In the genomic region with DNA sequence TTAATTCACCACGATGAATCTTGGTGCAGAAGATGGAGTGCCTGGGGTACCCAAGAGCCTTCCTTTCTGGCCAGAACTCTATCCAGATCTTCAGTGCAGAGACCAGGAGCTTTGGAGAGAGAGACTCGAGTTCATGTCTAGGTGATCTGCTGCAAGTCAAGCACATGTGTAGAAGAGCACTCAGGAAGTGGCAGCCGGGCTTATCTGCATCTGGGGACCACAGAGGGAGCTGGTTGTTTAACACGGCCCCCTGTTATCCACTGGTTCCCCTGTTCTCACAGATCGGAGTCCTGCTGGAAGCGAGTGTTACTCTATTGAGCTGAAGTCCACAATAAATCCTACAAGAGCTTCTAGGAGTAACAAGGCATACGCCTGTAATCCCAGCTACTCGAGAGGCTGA, we compare ENCODE assay signal across 23 cellular contexts.
DNase-seq lines count a peak whose midpoint lies in the region; ATAC-seq and TF ChIP-seq lines count a peak whose summit lies in the region.
"Had no signal": no experiment of that assay in that cellular context is flagged by ENCODE, and none has a peak within 500 bp of the region (broad histone marks: within the 10 kb centered on the region; RNA-seq: fewer than 3 reads in every experiment).

No MANE protein-coding gene starts in this region.

- no peak overlapping the region for H2BK12ac ChIP-seq in neuronal stem cell (ENCODE audit: low read length)

- CTCF ChIA-PET in activated CD4-positive, alpha-beta T cell treated with anti-CD3 and anti-CD28 coated beads, Interleukin-2, amount 10 ng/mL, durations not matched to agents 7 days and 5 days (lab: Charles Lee): interaction anchor here (1.1 to 1.8 kb wide), 2 partner anchors 16 to 53 kb away, joined by 3 to 6 read pairs; no protein-coding TSS in a partner anchor
- CTCF ChIA-PET in CD8-positive, alpha-beta T cell (lab: Charles Lee): interaction anchor here (0.7 to 2.5 kb wide), 4 partner anchors 13 to 172 kb away, joined by 3 to 13 read pairs (median 6); no protein-coding TSS in a partner anchor
- CTCF ChIA-PET in activated CD8-positive, alpha-beta T cell treated with anti-CD3 and anti-CD28 coated beads for 36 hours (lab: Charles Lee): interaction anchor here (0.7 to 9.2 kb wide), 8 partner anchors 7 to 256 kb away, joined by 3 to 50 read pairs (median 4); no protein-coding TSS in a partner anchor

- peak overlapping the region; percentile 79 for H3K18ac ChIP-seq in neuronal stem cell (ENCODE audit: low read length)

- no peak for ATAC-seq in CD8-positive, alpha-beta T cell
- no peak for ATAC-seq in activated CD8-positive, alpha-beta T cell treated with anti-CD3 and anti-CD28 coated beads for 36 hours
- ATAC-seq in GM18907 (IDR thresholded peaks at IDR 0.05; ENCODE audit: unreplicated experiment): no peak
- ATAC-seq in HG03097 (IDR thresholded peaks at IDR 0.05; ENCODE audit: low FRiP score, unreplicated experiment): no peak
- ATAC-seq: activated CD4-positive, alpha-beta T cell treated with anti-CD3 and anti-CD28 coated beads for 36 hours; left lobe of liver; stimulated activated naive B cell treated with anti-CD40 and anti-IgM and Interleukin-4, amounts not matched to agents 10 μg/mL and 1 μg/mL and 100 μg/mL, for 72 hours had no signal

- no peak overlapping the region for H3K4ac ChIP-seq in neuronal stem cell (ENCODE audit: low read length)

- H3K9me3 Mint-ChIP-seq in activated CD4-positive, alpha-beta T cell treated with anti-CD3 and anti-CD28 coated beads, Interleukin-2, amount 10 ng/mL, durations not matched to agents 7 days and 5 days: peaks cover 3% of the 10 kb centered on the region
- H3K9me3 Mint-ChIP-seq in CD8-positive, alpha-beta T cell: no peaks in the 10 kb centered on the region
- H3K9me3 Mint-ChIP-seq in activated CD8-positive, alpha-beta T cell treated with anti-CD3 and anti-CD28 coated beads for 36 hours: peaks cover 3% of the 10 kb centered on the region
- H3K9me3 Mint-ChIP-seq: H9 had no signal

- H3K36me3 Mint-ChIP-seq in activated CD4-positive, alpha-beta T cell treated with anti-CD3 and anti-CD28 coated beads, Interleukin-2, amount 10 ng/mL, durations not matched to agents 7 days and 5 days (ENCODE audit: low read depth): peaks cover 2% of the 10 kb centered on the region
- H3K36me3 Mint-ChIP-seq in CD8-positive, alpha-beta T cell: no peaks in the 10 kb centered on the region
- H3K36me3 Mint-ChIP-seq in activated CD8-positive, alpha-beta T cell treated with anti-CD3 and anti-CD28 coated beads for 36 hours (ENCODE audit: low read depth): peaks cover 2% of the 10 kb centered on the region
- H3K36me3 Mint-ChIP-seq: brain had no signal

- no peak for TF ChIP-seq CTCF in CD8-positive, alpha-beta T cell (IDR thresholded peaks at IDR 0.05)
- no peak for TF ChIP-seq CTCF in activated CD8-positive, alpha-beta T cell treated with anti-CD3 and anti-CD28 coated beads for 36 hours (IDR thresholded peaks at IDR 0.05)

- peak overlapping the region; percentile 40 for H2AK5ac ChIP-seq in neuronal stem cell (ENCODE audit: low read depth, low read length)

- peaks cover 31% of the 10 kb centered on the region for H3K27me3 Mint-ChIP-seq in activated CD4-positive, alpha-beta T cell treated with anti-CD3 and anti-CD28 coated beads, Interleukin-2, amount 10 ng/mL, durations not matched to agents 7 days and 5 days
- H3K27me3 Mint-ChIP-seq in CD8-positive, alpha-beta T cell (ENCODE audit: low read depth): no peaks in the 10 kb centered on the region
- H3K27me3 Mint-ChIP-seq in activated CD8-positive, alpha-beta T cell treated with anti-CD3 and anti-CD28 coated beads for 36 hours: peaks cover 14% of the 10 kb centered on the region

- intact Hi-C loops in CD8-positive, alpha-beta T cell (cut with DNase I, micrococcal nuclease): no loop called here
- intact Hi-C loops in activated CD8-positive, alpha-beta T cell treated with anti-CD3 and anti-CD28 coated beads for 36 hours (cut with micrococcal nuclease): no loop called here

- peaks cover 53% of the 10 kb centered on the region for H3K4me1 Mint-ChIP-seq in activated CD4-positive, alpha-beta T cell treated with anti-CD3 and anti-CD28 coated beads, Interleukin-2, amount 10 ng/mL, durations not matched to agents 7 days and 5 days
- H3K4me1 Mint-ChIP-seq in CD8-positive, alpha-beta T cell (ENCODE audit: low read depth): peaks cover 50% of the 10 kb centered on the region
- peaks cover 71% of the 10 kb centered on the region for H3K4me1 Mint-ChIP-seq in activated CD8-positive, alpha-beta T cell treated with anti-CD3 and anti-CD28 coated beads for 36 hours (ENCODE audit: low read depth)

- H2BK120ac ChIP-seq in neuronal stem cell (ENCODE audit: low read depth, low read length): no peak overlapping the region

- no peak overlapping the region for H3K27ac ChIP-seq in CD8-positive, alpha-beta T cell (ENCODE audit: low read depth, low read length)
- peak overlapping the region; percentile 70 for H3K27ac ChIP-seq in neuronal stem cell (replicated peaks; ENCODE audit: low read length)
- H3K27ac ChIP-seq: uterus had no signal

- no CpG with 5 or more reads among the region's 8 CpGs for WGBS in neuronal stem cell (ENCODE audit: extremely low coverage in 2 of 2, insufficient read length in 2 of 2, insufficient replicate concordance in 1 of 2), 2 donors

- H3K14ac ChIP-seq in neuronal stem cell (ENCODE audit: low read length): no peak overlapping the region

- no peak overlapping the region for H3K9ac ChIP-seq in neuronal stem cell (ENCODE audit: low read depth, low read length, poor library complexity)
- H3K9ac ChIP-seq: SK-N-SH had no signal

- peak; percentile 23 for DNase-seq in activated CD4-positive, alpha-beta T cell treated with anti-CD3 and anti-CD28 coated beads, Interleukin-2, amount 10 ng/mL, durations not matched to agents 7 days and 5 days
- DNase-seq in activated CD4-positive, alpha-beta T cell treated with anti-CD3 and anti-CD28 coated beads for 4 hours: no peak
- peak in 4 of 7 experiments; percentile 21 to 63 (median 34) for DNase-seq in CD8-positive, alpha-beta T cell
- DNase-seq in activated CD8-positive, alpha-beta T cell treated with anti-CD3 and anti-CD28 coated beads for 36 hours: no peak
- DNase-seq in neuronal stem cell (ENCODE audit: low spot score) (no peak), dedifferentiated amniotic fluid mesenchymal stem cell (ENCODE audit: extremely low spot score) (no peak)
- DNase-seq: 8988T; activated CD4-positive, alpha-beta T cell treated with anti-CD3 and anti-CD28 coated beads for 36 hours; activated effector memory CD4-positive, alpha-beta T cell treated with Interleukin-2 at 50 U/mL for 16 hours; GDM1; H9; mesendoderm; NCI-H1105; NCI-H187 treated with DMSO at 0.1 percent for 48 hours; NCI-H524; SK-N-SH; stimulated activated CD4-positive, alpha-beta T cell treated with anti-CD3 and anti-CD28 coated beads, Interleukin-4, amount 100 ng/mL, for 24 hours; stimulated activated naive B cell treated with anti-CD40 and anti-IgM and Interleukin-4, amounts not matched to agents 10 μg/mL and 1 μg/mL and 100 μg/mL, for 72 hours; uterus had no signal

- no peaks in the 10 kb centered on the region for H3K9me3 ChIP-seq in CD8-positive, alpha-beta T cell (ENCODE audit: low read length)
- H3K9me3 ChIP-seq in neuronal stem cell (replicated peaks in 1 of 2; ENCODE audit: control insufficient read depth in 2 of 2, insufficient read depth in 1 of 2, low read depth in 1 of 2, low read length in 2 of 2): no peaks in the 10 kb centered on the region
- H3K9me3 ChIP-seq: SK-N-SH, uterus had no signal

- no peak overlapping the region for H2AFZ ChIP-seq in neuronal stem cell (ENCODE audit: low read length)

- no peak overlapping the region for H4K91ac ChIP-seq in neuronal stem cell (ENCODE audit: low read depth, low read length, poor library complexity)

- H3K4me2 ChIP-seq in neuronal stem cell (ENCODE audit: insufficient read depth, low read length, poor library complexity, severe bottlenecking): no peak overlapping the region
- H3K4me2 ChIP-seq: SK-N-SH had no signal

- H3K4me3 Mint-ChIP-seq in activated CD4-positive, alpha-beta T cell treated with anti-CD3 and anti-CD28 coated beads, Interleukin-2, amount 10 ng/mL, durations not matched to agents 7 days and 5 days: no peak overlapping the region
- H3K4me3 Mint-ChIP-seq in CD8-positive, alpha-beta T cell: peak overlapping the region; percentile 67
- no peak overlapping the region for H3K4me3 Mint-ChIP-seq in activated CD8-positive, alpha-beta T cell treated with anti-CD3 and anti-CD28 coated beads for 36 hours
- H3K4me3 Mint-ChIP-seq: activated CD4-positive, alpha-beta T cell treated with anti-CD3 and anti-CD28 coated beads for 36 hours; brain; H9; stimulated activated naive B cell treated with anti-CD40 and anti-IgM and Interleukin-4, amounts not matched to agents 10 μg/mL and 1 μg/mL and 100 μg/mL, for 72 hours had no signal

- H3K36me3 ChIP-seq in CD8-positive, alpha-beta T cell (ENCODE audit: insufficient read depth, low read length): no peaks in the 10 kb centered on the region
- no peaks in the 10 kb centered on the region for H3K36me3 ChIP-seq in neuronal stem cell (replicated peaks in 1 of 2; ENCODE audit: control insufficient read depth in 2 of 2, insufficient read depth in 2 of 2, low read length in 2 of 2)
- H3K36me3 ChIP-seq: uterus had no signal

- peaks cover 42% of the 10 kb centered on the region for H3K4me1 ChIP-seq in CD8-positive, alpha-beta T cell (ENCODE audit: insufficient read depth, low read length)
- peaks cover 21 to 36% of the 10 kb centered on the region in 2 donors for H3K4me1 ChIP-seq in neuronal stem cell (ENCODE audit: control insufficient read depth in 2 of 2, insufficient read depth in 1 of 2, low read depth in 1 of 2, low read length in 2 of 2)
- H3K4me1 ChIP-seq: uterus had no signal

- no peak overlapping the region for H3K23ac ChIP-seq in neuronal stem cell (ENCODE audit: low read depth, low read length, poor library complexity)

- H2BK5ac ChIP-seq in neuronal stem cell (ENCODE audit: low read length): peak overlapping the region; percentile 57

- H2BK15ac ChIP-seq in neuronal stem cell (ENCODE audit: low read length): no peak overlapping the region

- H3K79me1 ChIP-seq in neuronal stem cell (ENCODE audit: low read depth, low read length): no peaks in the 10 kb centered on the region

- POLR2A ChIA-PET in activated CD4-positive, alpha-beta T cell treated with anti-CD3 and anti-CD28 coated beads, Interleukin-2, amount 10 ng/mL, durations not matched to agents 7 days and 5 days (lab: Charles Lee): no interaction called here
- POLR2A ChIA-PET in CD8-positive, alpha-beta T cell (lab: Charles Lee): interaction anchor here (0.7 to 1.5 kb wide), 4 partner anchors 8 to 260 kb away, joined by 3 to 7 read pairs (median 4); a partner anchor contains a TSS
- POLR2A ChIA-PET in activated CD8-positive, alpha-beta T cell treated with anti-CD3 and anti-CD28 coated beads for 36 hours (lab: Charles Lee): interaction anchor here (0.6 to 1.4 kb wide), 3 partner anchors 13 to 195 kb away, joined by 3 to 5 read pairs (median 4); no protein-coding TSS in a partner anchor

- no peak overlapping the region for H3K27ac Mint-ChIP-seq in activated CD4-positive, alpha-beta T cell treated with anti-CD3 and anti-CD28 coated beads, Interleukin-2, amount 10 ng/mL, durations not matched to agents 7 days and 5 days
- peak overlapping the region; percentile 94 for H3K27ac Mint-ChIP-seq in CD8-positive, alpha-beta T cell
- H3K27ac Mint-ChIP-seq in activated CD8-positive, alpha-beta T cell treated with anti-CD3 and anti-CD28 coated beads for 36 hours: peak overlapping the region; percentile 27
- H3K27ac Mint-ChIP-seq: activated CD4-positive, alpha-beta T cell treated with anti-CD3 and anti-CD28 coated beads for 36 hours; brain; stimulated activated naive B cell treated with anti-CD40 and anti-IgM and Interleukin-4, amounts not matched to agents 10 μg/mL and 1 μg/mL and 100 μg/mL, for 72 hours had no signal

- no peaks in the 10 kb centered on the region for H3K27me3 ChIP-seq in CD8-positive, alpha-beta T cell (ENCODE audit: insufficient read depth, low read length)
- H3K27me3 ChIP-seq in neuronal stem cell (ENCODE audit: control insufficient read depth in 3 of 3, insufficient read depth in 3 of 3, low read depth in 1 of 3, low read length in 3 of 3): peaks cover 0 to 7% (median 0%) of the 10 kb centered on the region in 3 experiments
- H3K27me3 ChIP-seq: uterus had no signal

- no peak overlapping the region for H3K4me3 ChIP-seq in CD8-positive, alpha-beta T cell (ENCODE audit: low read depth, low read length)
- H3K4me3 ChIP-seq in neuronal stem cell (ENCODE audit: low read length in 2 of 2): no peak overlapping the region
- H3K4me3 ChIP-seq: uterus had no signal

- H4K8ac ChIP-seq in neuronal stem cell (ENCODE audit: low read depth, low read length): no peak overlapping the region

Comparison
In these comparisons a context has a peak if more than half of its experiments do, and no peak if none do; other contexts are left out.
1. DNase-seq: peak in activated CD4-positive, alpha-beta T cell treated with anti-CD3 and anti-CD28 coated beads, Interleukin-2, amount 10 ng/mL, durations not matched to agents 7 days and 5 days (single experiment) and CD8-positive, alpha-beta T cell (4 of 7); none in activated CD4-positive, alpha-beta T cell treated with anti-CD3 and anti-CD28 coated beads for 4 hours (0 of 2), activated CD8-positive, alpha-beta T cell treated with anti-CD3 and anti-CD28 coated beads for 36 hours (single experiment), neuronal stem cell (single experiment) and dedifferentiated amniotic fluid mesenchymal stem cell (single experiment).